1 cellular context compared by ENCODE assay signal in the genomic region with DNA sequence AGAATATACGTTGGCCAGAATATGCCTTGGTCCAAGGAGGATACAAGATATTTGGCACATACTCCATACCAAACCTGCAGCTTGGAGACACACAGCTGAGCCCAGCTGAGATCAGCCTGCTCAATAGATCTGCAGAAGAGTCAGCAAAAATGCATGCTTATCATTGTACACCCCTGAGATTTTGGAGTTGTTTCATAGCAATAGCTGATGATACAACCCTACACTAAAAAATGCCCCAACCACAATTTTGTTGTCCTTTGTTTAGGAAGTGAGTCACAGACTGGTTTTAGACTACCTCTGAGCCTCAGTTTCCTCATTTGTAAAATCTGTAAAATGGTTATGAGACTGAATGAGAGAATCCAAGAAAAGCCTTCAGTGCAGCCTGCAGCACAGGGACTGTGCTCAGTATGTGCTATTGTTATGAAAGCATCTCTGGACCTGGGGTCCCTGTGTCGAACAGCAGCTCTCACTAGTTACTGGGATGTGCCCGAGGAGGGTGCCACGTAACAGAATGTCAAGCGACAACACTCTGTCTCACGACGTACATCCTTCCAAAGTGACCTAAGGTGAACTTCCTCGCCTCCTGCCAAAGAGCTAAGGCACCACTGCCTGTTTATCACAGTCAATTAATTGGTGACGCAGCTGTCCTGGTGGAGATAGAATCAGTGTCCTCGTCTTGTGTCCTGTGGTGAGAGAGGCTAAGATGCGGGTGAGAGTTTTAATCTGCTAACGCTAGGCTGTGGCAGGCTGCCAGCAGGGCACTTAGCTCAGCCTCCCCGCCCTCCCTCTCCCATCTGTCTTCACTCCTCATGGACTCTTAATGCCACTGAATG.
TF ChIP-seq lines count a peak whose summit lies in the region.

No MANE protein-coding gene starts in this region.

TF ChIP-seq in HEK293, 187 proteins besides CTCF, POLR2A, EP300 and RAD21 (continued from another document and continues in another):
- TF ChIP-seq ZNF529 (tag by site-specific recombination; IDR thresholded peaks at IDR 0.05; ENCODE audit: insufficient replicate concordance) = no peak
- TF ChIP-seq ZNF366 (tag by site-specific recombination; conservative IDR thresholded peaks at IDR 0.05) = peak; percentile 61
- TF ChIP-seq RBAK (tag by site-specific recombination; IDR thresholded peaks at IDR 0.05) = no peak
- no peak for TF ChIP-seq ZNF311 (tag by site-specific recombination; IDR thresholded peaks at IDR 0.05; ENCODE audit: borderline replicate concordance)
- TF ChIP-seq ZNF302 (tag by site-specific recombination; IDR thresholded peaks at IDR 0.05; ENCODE audit: low read depth) = no peak
- peak; percentile 71 for TF ChIP-seq MYNN (tag by site-specific recombination; IDR thresholded peaks at IDR 0.05; ENCODE audit: borderline replicate concordance)
- TF ChIP-seq, protein P1, sequence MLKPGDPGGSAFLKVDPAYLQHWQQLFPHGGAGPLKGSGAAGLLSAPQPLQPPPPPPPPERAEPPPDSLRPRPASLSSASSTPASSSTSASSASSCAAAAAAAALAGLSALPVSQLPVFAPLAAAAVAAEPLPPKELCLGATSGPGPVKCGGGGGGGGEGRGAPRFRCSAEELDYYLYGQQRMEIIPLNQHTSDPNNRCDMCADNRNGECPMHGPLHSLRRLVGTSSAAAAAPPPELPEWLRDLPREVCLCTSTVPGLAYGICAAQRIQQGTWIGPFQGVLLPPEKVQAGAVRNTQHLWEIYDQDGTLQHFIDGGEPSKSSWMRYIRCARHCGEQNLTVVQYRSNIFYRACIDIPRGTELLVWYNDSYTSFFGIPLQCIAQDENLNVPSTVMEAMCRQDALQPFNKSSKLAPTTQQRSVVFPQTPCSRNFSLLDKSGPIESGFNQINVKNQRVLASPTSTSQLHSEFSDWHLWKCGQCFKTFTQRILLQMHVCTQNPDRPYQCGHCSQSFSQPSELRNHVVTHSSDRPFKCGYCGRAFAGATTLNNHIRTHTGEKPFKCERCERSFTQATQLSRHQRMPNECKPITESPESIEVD (tag by site-specific recombination; IDR thresholded peaks at IDR 0.05) = peak; percentile 58
- TF ChIP-seq, protein P2, sequence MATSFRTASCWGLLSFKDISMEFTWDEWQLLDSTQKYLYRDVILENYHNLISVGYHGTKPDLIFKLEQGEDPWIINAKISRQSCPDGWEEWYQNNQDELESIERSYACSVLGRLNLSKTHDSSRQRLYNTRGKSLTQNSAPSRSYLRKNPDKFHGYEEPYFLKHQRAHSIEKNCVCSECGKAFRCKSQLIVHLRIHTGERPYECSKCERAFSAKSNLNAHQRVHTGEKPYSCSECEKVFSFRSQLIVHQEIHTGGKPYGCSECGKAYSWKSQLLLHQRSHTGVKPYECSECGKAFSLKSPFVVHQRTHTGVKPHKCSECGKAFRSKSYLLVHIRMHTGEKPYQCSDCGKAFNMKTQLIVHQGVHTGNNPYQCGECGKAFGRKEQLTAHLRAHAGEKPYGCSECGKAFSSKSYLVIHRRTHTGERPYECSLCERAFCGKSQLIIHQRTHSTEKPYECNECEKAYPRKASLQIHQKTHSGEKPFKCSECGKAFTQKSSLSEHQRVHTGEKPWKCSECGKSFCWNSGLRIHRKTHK (tag by site-specific recombination; IDR thresholded peaks at IDR 0.05) = no peak
- TF ChIP-seq ZNF792 (tag by site-specific recombination; IDR thresholded peaks at IDR 0.05) = no peak
- TF ChIP-seq ZNF555 (tag by site-specific recombination; conservative IDR thresholded peaks at IDR 0.05) = no peak
- TF ChIP-seq, protein P3, sequence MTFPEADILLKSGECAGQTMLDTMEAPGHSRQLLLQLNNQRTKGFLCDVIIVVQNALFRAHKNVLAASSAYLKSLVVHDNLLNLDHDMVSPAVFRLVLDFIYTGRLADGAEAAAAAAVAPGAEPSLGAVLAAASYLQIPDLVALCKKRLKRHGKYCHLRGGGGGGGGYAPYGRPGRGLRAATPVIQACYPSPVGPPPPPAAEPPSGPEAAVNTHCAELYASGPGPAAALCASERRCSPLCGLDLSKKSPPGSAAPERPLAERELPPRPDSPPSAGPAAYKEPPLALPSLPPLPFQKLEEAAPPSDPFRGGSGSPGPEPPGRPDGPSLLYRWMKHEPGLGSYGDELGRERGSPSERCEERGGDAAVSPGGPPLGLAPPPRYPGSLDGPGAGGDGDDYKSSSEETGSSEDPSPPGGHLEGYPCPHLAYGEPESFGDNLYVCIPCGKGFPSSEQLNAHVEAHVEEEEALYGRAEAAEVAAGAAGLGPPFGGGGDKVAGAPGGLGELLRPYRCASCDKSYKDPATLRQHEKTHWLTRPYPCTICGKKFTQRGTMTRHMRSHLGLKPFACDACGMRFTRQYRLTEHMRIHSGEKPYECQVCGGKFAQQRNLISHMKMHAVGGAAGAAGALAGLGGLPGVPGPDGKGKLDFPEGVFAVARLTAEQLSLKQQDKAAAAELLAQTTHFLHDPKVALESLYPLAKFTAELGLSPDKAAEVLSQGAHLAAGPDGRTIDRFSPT (tag by site-specific recombination; IDR thresholded peaks at IDR 0.05) = no peak
- peak; percentile 86 for TF ChIP-seq ZBTB8A (tag by site-specific recombination; IDR thresholded peaks at IDR 0.05)
- no peak for TF ChIP-seq ZNF837 (tag by site-specific recombination; IDR thresholded peaks at IDR 0.05)
- TF ChIP-seq FEZF1 (tag by site-specific recombination; IDR thresholded peaks at IDR 0.05) = peak; percentile 79
- TF ChIP-seq, protein P4, sequence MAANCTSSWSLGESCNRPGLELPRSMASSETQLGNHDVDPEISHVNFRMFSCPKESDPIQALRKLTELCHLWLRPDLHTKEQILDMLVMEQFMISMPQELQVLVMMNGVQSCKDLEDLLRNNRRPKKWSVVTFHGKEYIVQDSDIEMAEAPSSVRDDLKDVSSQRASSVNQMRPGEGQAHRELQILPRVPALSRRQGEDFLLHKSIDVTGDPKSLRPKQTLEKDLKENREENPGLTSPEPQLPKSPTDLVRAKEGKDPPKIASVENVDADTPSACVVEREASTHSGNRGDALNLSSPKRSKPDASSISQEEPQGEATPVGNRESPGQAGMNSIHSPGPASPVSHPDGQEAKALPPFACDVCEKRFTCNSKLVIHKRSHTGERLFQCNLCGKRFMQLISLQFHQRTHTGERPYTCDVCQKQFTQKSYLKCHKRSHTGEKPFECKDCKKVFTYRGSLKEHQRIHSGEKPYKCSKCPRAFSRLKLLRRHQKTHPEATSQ (tag by site-specific recombination; IDR thresholded peaks at IDR 0.05) = no peak
- TF ChIP-seq ZNF830 (tag by site-specific recombination; IDR thresholded peaks at IDR 0.05; ENCODE audit: low read depth) = no peak
- TF ChIP-seq, protein P5, sequence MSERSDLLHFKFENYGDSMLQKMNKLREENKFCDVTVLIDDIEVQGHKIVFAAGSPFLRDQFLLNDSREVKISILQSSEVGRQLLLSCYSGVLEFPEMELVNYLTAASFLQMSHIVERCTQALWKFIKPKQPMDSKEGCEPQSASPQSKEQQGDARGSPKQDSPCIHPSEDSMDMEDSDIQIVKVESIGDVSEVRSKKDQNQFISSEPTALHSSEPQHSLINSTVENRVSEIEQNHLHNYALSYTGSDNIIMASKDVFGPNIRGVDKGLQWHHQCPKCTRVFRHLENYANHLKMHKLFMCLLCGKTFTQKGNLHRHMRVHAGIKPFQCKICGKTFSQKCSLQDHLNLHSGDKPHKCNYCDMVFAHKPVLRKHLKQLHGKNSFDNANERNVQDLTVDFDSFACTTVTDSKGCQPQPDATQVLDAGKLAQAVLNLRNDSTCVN (tag by site-specific recombination; optimal IDR thresholded peaks at IDR 0.05) = peak; percentile 19
- TF ChIP-seq ZEB2 (tag by site-specific recombination; IDR thresholded peaks at IDR 0.05) = peak; percentile 90
- TF ChIP-seq ZNF558 (tag by site-specific recombination; IDR thresholded peaks at IDR 0.05) = peak; percentile 73; the same call in 1 of the 2 replicates
- peak; percentile 72 for TF ChIP-seq GLIS1 (tag by site-specific recombination; IDR thresholded peaks at IDR 0.05)
- TF ChIP-seq ZNF174 (tag by site-specific recombination; IDR thresholded peaks at IDR 0.05) = no peak
- no peak for TF ChIP-seq KLF9 (tag by site-specific recombination; IDR thresholded peaks at IDR 0.05; ENCODE audit: low read depth)
- no peak for TF ChIP-seq ZNF670 (tag by site-specific recombination; IDR thresholded peaks at IDR 0.05; ENCODE audit: low read depth)
- TF ChIP-seq ZNF24 (tag by site-specific recombination; IDR thresholded peaks at IDR 0.05) = peak; percentile 79; the same call in 1 of the 2 replicates
- TF ChIP-seq ZNF175 (tag by site-specific recombination; IDR thresholded peaks at IDR 0.05) = no peak
- TF ChIP-seq ZNF747 (tag by site-specific recombination; IDR thresholded peaks at IDR 0.05) = no peak
- no peak for TF ChIP-seq ZNF610 (tag by site-specific recombination; IDR thresholded peaks at IDR 0.05; ENCODE audit: borderline replicate concordance)
- TF ChIP-seq ZNF654 (tag by site-specific recombination; IDR thresholded peaks at IDR 0.05; ENCODE audit: low read depth) = no peak
- no peak for TF ChIP-seq ZBTB1 (tag by site-specific recombination; IDR thresholded peaks at IDR 0.05)
- TF ChIP-seq ZNF274 (IDR thresholded peaks at IDR 0.05; ENCODE audit: low read length) = no peak
- TF ChIP-seq ZNF274 (tag by site-specific recombination; IDR thresholded peaks at IDR 0.05; ENCODE audit: borderline replicate concordance) = no peak
- TF ChIP-seq GLIS2 (tag by site-specific recombination; IDR thresholded peaks at IDR 0.05) = no peak; the same call in 1 of the 2 replicates
- TF ChIP-seq ZNF37A (tag by site-specific recombination; IDR thresholded peaks at IDR 0.05) = no peak
- no peak for TF ChIP-seq ZNF658 (tag by site-specific recombination; IDR thresholded peaks at IDR 0.05)
- TF ChIP-seq, protein P6, sequence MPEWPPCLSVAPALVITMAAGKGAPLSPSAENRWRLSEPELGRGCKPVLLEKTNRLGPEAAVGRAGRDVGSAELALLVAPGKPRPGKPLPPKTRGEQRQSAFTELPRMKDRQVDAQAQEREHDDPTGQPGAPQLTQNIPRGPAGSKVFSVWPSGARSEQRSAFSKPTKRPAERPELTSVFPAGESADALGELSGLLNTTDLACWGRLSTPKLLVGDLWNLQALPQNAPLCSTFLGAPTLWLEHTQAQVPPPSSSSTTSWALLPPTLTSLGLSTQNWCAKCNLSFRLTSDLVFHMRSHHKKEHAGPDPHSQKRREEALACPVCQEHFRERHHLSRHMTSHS (tag by site-specific recombination; IDR thresholded peaks at IDR 0.05) = no peak
- peak; percentile 63 for TF ChIP-seq ZNF501 (tag by site-specific recombination; IDR thresholded peaks at IDR 0.05)
- TF ChIP-seq, protein P7, sequence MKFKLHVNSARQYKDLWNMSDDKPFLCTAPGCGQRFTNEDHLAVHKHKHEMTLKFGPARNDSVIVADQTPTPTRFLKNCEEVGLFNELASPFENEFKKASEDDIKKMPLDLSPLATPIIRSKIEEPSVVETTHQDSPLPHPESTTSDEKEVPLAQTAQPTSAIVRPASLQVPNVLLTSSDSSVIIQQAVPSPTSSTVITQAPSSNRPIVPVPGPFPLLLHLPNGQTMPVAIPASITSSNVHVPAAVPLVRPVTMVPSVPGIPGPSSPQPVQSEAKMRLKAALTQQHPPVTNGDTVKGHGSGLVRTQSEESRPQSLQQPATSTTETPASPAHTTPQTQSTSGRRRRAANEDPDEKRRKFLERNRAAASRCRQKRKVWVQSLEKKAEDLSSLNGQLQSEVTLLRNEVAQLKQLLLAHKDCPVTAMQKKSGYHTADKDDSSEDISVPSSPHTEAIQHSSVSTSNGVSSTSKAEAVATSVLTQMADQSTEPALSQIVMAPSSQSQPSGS (tag by site-specific recombination; IDR thresholded peaks at IDR 0.05; ENCODE audit: low read depth) = 0 out of 2 replicates have a peak, but pooled peaks have one; percentile 27
- TF ChIP-seq, protein P8, sequence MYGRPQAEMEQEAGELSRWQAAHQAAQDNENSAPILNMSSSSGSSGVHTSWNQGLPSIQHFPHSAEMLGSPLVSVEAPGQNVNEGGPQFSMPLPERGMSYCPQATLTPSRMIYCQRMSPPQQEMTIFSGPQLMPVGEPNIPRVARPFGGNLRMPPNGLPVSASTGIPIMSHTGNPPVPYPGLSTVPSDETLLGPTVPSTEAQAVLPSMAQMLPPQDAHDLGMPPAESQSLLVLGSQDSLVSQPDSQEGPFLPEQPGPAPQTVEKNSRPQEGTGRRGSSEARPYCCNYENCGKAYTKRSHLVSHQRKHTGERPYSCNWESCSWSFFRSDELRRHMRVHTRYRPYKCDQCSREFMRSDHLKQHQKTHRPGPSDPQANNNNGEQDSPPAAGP (tag by site-specific recombination; IDR thresholded peaks at IDR 0.05) = 0 out of 2 replicates have a peak, but pooled peaks have one; percentile 45
- no peak for TF ChIP-seq ZFHX2 (tag by site-specific recombination; conservative IDR thresholded peaks at IDR 0.05)
- no peak for TF ChIP-seq ZNF266 (tag by site-specific recombination; IDR thresholded peaks at IDR 0.05; ENCODE audit: low read depth)
- no peak for TF ChIP-seq ZNF132 (tag by site-specific recombination; IDR thresholded peaks at IDR 0.05; ENCODE audit: borderline replicate concordance)
- no peak for TF ChIP-seq ZNF138 (tag by site-specific recombination; IDR thresholded peaks at IDR 0.05; ENCODE audit: borderline replicate concordance)
- no peak for TF ChIP-seq ZNF211 (tag by site-specific recombination; IDR thresholded peaks at IDR 0.05; ENCODE audit: low read depth)
- no peak for TF ChIP-seq ZNF621 (tag by site-specific recombination; IDR thresholded peaks at IDR 0.05)
- TF ChIP-seq, protein P9, sequence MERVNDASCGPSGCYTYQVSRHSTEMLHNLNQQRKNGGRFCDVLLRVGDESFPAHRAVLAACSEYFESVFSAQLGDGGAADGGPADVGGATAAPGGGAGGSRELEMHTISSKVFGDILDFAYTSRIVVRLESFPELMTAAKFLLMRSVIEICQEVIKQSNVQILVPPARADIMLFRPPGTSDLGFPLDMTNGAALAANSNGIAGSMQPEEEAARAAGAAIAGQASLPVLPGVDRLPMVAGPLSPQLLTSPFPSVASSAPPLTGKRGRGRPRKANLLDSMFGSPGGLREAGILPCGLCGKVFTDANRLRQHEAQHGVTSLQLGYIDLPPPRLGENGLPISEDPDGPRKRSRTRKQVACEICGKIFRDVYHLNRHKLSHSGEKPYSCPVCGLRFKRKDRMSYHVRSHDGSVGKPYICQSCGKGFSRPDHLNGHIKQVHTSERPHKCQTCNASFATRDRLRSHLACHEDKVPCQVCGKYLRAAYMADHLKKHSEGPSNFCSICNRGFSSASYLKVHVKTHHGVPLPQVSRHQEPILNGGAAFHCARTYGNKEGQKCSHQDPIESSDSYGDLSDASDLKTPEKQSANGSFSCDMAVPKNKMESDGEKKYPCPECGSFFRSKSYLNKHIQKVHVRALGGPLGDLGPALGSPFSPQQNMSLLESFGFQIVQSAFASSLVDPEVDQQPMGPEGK (tag by site-specific recombination; IDR thresholded peaks at IDR 0.05) = peak; percentile 83
- TF ChIP-seq GLI4 (tag by site-specific recombination; IDR thresholded peaks at IDR 0.05) = no peak
- no peak for TF ChIP-seq ZNF121 (tag by site-specific recombination; IDR thresholded peaks at IDR 0.05)
- no peak for TF ChIP-seq ZNF707 (tag by site-specific recombination; IDR thresholded peaks at IDR 0.05)
- TF ChIP-seq GLI2 (tag by site-specific recombination; IDR thresholded peaks at IDR 0.05; ENCODE audit: borderline replicate concordance, low read depth) = no peak; the same call in 1 of the 2 replicates
